ENCODE assay signal across 8 cellular contexts in the genomic region with DNA sequence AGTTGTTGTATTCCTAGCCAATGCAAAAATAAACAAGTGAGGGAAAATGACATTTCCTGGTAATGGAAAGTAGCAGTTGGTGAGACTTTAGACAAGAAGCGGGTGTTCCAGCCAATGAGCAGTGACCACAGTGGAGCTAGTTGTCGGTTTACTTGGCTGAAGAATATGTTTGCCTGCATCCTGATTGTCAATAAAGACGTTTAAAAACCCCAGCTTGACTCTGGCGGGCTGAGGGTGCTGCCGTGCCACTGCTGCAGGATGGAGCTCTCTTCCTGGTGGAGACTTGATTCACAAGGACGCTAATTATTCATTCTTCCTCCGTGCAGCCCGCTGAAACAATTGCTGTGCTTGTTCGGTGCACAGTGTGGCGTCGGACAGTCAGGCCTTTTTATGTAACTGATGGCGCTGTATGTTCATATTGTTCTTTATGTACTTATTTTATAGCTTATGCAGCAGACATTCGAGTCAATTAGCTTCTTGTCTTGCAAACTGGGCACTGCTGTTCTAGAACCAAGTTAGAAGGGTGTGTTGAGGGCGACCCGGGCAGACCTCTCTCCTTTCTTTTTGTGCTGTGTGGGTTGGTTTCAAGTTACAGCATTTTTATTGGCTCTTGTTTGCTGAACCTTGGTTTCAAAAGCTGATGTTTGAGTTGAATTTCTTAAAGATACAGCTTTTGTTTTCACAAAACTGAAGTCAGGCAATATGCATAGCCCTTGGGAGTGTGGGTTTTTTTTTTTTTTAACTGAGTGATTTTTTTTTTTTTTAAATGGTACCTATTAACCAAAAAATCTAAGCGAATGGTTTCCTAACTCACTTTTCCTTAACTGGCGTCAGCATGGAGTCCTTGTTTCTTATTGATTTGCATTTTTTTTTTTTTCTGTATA.
DNase-seq lines count a peak whose midpoint lies in the region; ATAC-seq and TF ChIP-seq lines count a peak whose summit lies in the region.

No MANE protein-coding gene starts in this region.

- H3K4me3 ChIP-seq in right atrium auricular region (peak overlapping the region; percentile 18 to 46), WERI-Rb-1 (ENCODE audit: low read depth, low read length) (no peak overlapping the region)

- H3K36me3 ChIP-seq in right atrium auricular region (no peaks in the 10 kb centered on the region), WERI-Rb-1 (no peaks in the 10 kb centered on the region; the same call in 1 of the 2 replicates)

- H3K27me3 ChIP-seq in right atrium auricular region = no peaks in the 10 kb centered on the region
- no peaks in the 10 kb centered on the region for H3K27me3 ChIP-seq in WERI-Rb-1 (ENCODE audit: insufficient read depth, low read depth, severe bottlenecking)

- no peak for TF ChIP-seq CTCF in right atrium auricular region (IDR thresholded peaks at IDR 0.05)
- TF ChIP-seq CTCF in progenitor cell of endocrine pancreas (IDR thresholded peaks at IDR 0.05; ENCODE audit: unreplicated experiment) = no peak
- no peak for TF ChIP-seq CTCF in WERI-Rb-1 (IDR thresholded peaks at IDR 0.05; ENCODE audit: low read depth, low read length)

- peak overlapping the region; percentile 76 for H3K4me3 Mint-ChIP-seq in progenitor cell of endocrine pancreas (ENCODE audit: low read depth)

- peaks cover 2% of the 10 kb centered on the region for H3K36me3 Mint-ChIP-seq in progenitor cell of endocrine pancreas (ENCODE audit: insufficient read depth)

- H3K27me3 Mint-ChIP-seq in progenitor cell of endocrine pancreas = no peaks in the 10 kb centered on the region

- H3K9me3 ChIP-seq in right atrium auricular region (no peaks in the 10 kb centered on the region), WERI-Rb-1 (ENCODE audit: severe bottlenecking) (no peaks in the 10 kb centered on the region)

- H3K9me3 Mint-ChIP-seq in progenitor cell of endocrine pancreas (ENCODE audit: low read depth) = no peaks in the 10 kb centered on the region

- peak overlapping the region; percentile 63 to 72 for H3K27ac ChIP-seq in right atrium auricular region
- no peak overlapping the region for H3K27ac ChIP-seq in WERI-Rb-1

- H3K27ac Mint-ChIP-seq in progenitor cell of endocrine pancreas = peak overlapping the region; percentile 98

- peak; percentile 68 for ATAC-seq in GM19324 (IDR thresholded peaks at IDR 0.05; ENCODE audit: low FRiP score, unreplicated experiment)

- DNase-seq in AG20443 (ENCODE audit: low spot score) = peak; percentile 70
- DNase-seq in NCI-H128 (lab: John Stamatoyannopoulos, UW; ENCODE audit: unreplicated experiment) = peak; percentile 63
- DNase-seq in amniotic epithelial cell (ENCODE audit: low read depth) = peak; percentile 84
- no peak for DNase-seq in right atrium auricular region (ENCODE audit: low spot score)
- DNase-seq in progenitor cell of endocrine pancreas (ENCODE audit: low spot score, unreplicated experiment) = no peak
- DNase-seq in GOT3 (lab: John Stamatoyannopoulos, UW) = no peak
- no peak for DNase-seq in WERI-Rb-1

- peaks cover 73% of the 10 kb centered on the region for H3K4me1 Mint-ChIP-seq in progenitor cell of endocrine pancreas (ENCODE audit: low read depth)

- H3K4me1 ChIP-seq in right atrium auricular region = peaks cover 0 to 45% of the 10 kb centered on the region in 2 donors

Comparison
In these comparisons a context has a peak if more than half of its experiments do, and no peak if none do; other contexts are left out.
1. DNase-seq: peak in AG20443 (single experiment), NCI-H128 (single experiment) and amniotic epithelial cell (single experiment); none in right atrium auricular region (single experiment), progenitor cell of endocrine pancreas (single experiment), GOT3 (single experiment) and WERI-Rb-1 (single experiment).